In genomic region chr3:188830955-188831354, GRCh38 we compare ENCODE assay signal across 11 cellular contexts.
A peak's percentile ranks its signal among the peaks of the same experiment; 100 is the strongest.
DNase-seq lines count a peak whose midpoint lies in the region; ATAC-seq, FAIRE-seq and TF ChIP-seq lines count a peak whose summit lies in the region.
"Had no signal": no experiment of that assay in that cellular context is flagged by ENCODE, and none has a peak within 500 bp of the region (broad histone marks: within the 10 kb centered on the region; RNA-seq: fewer than 3 reads in every experiment).

No MANE protein-coding gene starts in this region.

- H4K20me1 ChIP-seq in DND-41 (ENCODE audit: insufficient read depth, low read length) (no peaks in the 10 kb centered on the region), keratinocyte (ENCODE audit: control insufficient read depth, extremely low read depth, insufficient read depth, low read length) (no peaks in the 10 kb centered on the region)

- H2AFZ ChIP-seq in DND-41 (ENCODE audit: low read depth, low read length): no peak overlapping the region
- H2AFZ ChIP-seq in keratinocyte (ENCODE audit: control insufficient read depth, low read length): no peak overlapping the region

- H3K4me3 ChIP-seq in DND-41 (ENCODE audit: low read depth in 1 of 2, low read length in 2 of 2) (no peak overlapping the region), HL-60 (replicated peaks; ENCODE audit: insufficient read depth, low read length) (no peak overlapping the region), keratinocyte (ENCODE audit: control insufficient read depth in 2 of 3, extremely low read depth in 1 of 3, insufficient read depth in 2 of 3, low read depth in 1 of 3, low read length in 3 of 3) (no peak overlapping the region)
- H3K4me3 ChIP-seq: colonic mucosa had no signal

- no peak overlapping the region for H3K9ac ChIP-seq in DND-41 (ENCODE audit: low read depth, low read length)
- H3K9ac ChIP-seq in keratinocyte (ENCODE audit: control insufficient read depth, extremely low read depth, insufficient read depth, low read length): no peak overlapping the region

- ATAC-seq in DND-41 (ENCODE audit: insufficient read depth, low read depth) (no peak), HG02852 (IDR thresholded peaks at IDR 0.05; ENCODE audit: unreplicated experiment) (no peak)

- in situ Hi-C loops in SK-MEL-5 (cut with HindIII; ENCODE audit: low pct_unique_long_range_greater_than_20kb, low sequenced_read_pairs): no loop called here

- H3K27me3 ChIP-seq in DND-41 (ENCODE audit: insufficient read depth, low read length, poor library complexity): no peaks in the 10 kb centered on the region
- H3K27me3 ChIP-seq in HL-60 (ENCODE audit: insufficient read depth, poor library complexity, severe bottlenecking): no peaks in the 10 kb centered on the region
- no peaks in the 10 kb centered on the region for H3K27me3 ChIP-seq in keratinocyte (ENCODE audit: control insufficient read depth, extremely low read depth, insufficient read depth, low read length)
- H3K27me3 ChIP-seq: colonic mucosa had no signal

- no peak overlapping the region for H3K4me2 ChIP-seq in DND-41 (ENCODE audit: insufficient read depth, low read length)
- H3K4me2 ChIP-seq in keratinocyte (ENCODE audit: control insufficient read depth, extremely low read depth, insufficient read depth, low read depth, low read length): no peak overlapping the region

- dilution Hi-C loops in keratinocyte (cut with MboI; ENCODE audit: extremely low pct_ligation_motif_present, low sequenced_read_pairs): no loop called here

- no peaks in the 10 kb centered on the region for H3K36me3 ChIP-seq in DND-41 (ENCODE audit: insufficient read depth, low read length)
- no peaks in the 10 kb centered on the region for H3K36me3 ChIP-seq in keratinocyte (ENCODE audit: control insufficient read depth in 2 of 2, extremely low read depth in 1 of 2, insufficient read depth in 2 of 2, low read length in 2 of 2)
- H3K36me3 ChIP-seq: colonic mucosa had no signal

- H3K9me3 ChIP-seq in DND-41 (ENCODE audit: insufficient read depth, low read length, severe bottlenecking): no peaks in the 10 kb centered on the region
- H3K9me3 ChIP-seq in keratinocyte (ENCODE audit: control insufficient read depth, low read depth, low read length): no peaks in the 10 kb centered on the region
- H3K9me3 ChIP-seq: colonic mucosa had no signal

- no peaks in the 10 kb centered on the region for H3K9me1 ChIP-seq in keratinocyte (ENCODE audit: control insufficient read depth, extremely low read depth, insufficient read depth, low read length)

- FAIRE-seq in keratinocyte (lab: Jason Lieb, UNC): no peak

- peak; percentile 34 for TF ChIP-seq CTCF in DND-41 (IDR thresholded peaks at IDR 0.05; ENCODE audit: borderline replicate concordance, extremely low read depth, low read length, poor library complexity, severe bottlenecking)
- TF ChIP-seq CTCF in HL-60 (IDR thresholded peaks at IDR 0.05; ENCODE audit: insufficient read depth, low read length): peak; percentile 3
- peak; percentile 31 to 41 (median 38) for TF ChIP-seq CTCF in keratinocyte (optimal IDR thresholded peaks at IDR 0.05 in 1 of 3, IDR thresholded peaks at IDR 0.05 in 1 of 3, conservative IDR thresholded peaks at IDR 0.05 in 1 of 3; ENCODE audit: extremely low read depth in 1 of 3, insufficient read depth in 2 of 3, low read length in 3 of 3)

- H3K27ac ChIP-seq in DND-41 (ENCODE audit: low read length) (no peak overlapping the region), HL-60 (replicated peaks) (no peak overlapping the region), keratinocyte (ENCODE audit: control insufficient read depth, insufficient read depth, low read length) (no peak overlapping the region)
- H3K27ac ChIP-seq: colonic mucosa had no signal

- H3K4me1 ChIP-seq in DND-41 (ENCODE audit: insufficient read depth, low read length) (peaks cover 35% of the 10 kb centered on the region), keratinocyte (ENCODE audit: control insufficient read depth, extremely low read depth, insufficient read depth, low read length) (peaks cover 28% of the 10 kb centered on the region)
- H3K4me1 ChIP-seq: colonic mucosa had no signal

- no peaks in the 10 kb centered on the region for H3K79me2 ChIP-seq in DND-41 (ENCODE audit: insufficient read depth, low read length)
- H3K79me2 ChIP-seq in keratinocyte (ENCODE audit: control insufficient read depth, insufficient read depth, low read length): no peaks in the 10 kb centered on the region

- DNase-seq in DND-41 (no peak), HL-60 (ENCODE audit: low read depth in 1 of 2, low spot score in 1 of 2) (peak in 1 of 2 experiments; percentile 32), SK-MEL-5 (ENCODE audit: low read depth, low spot score) (peak; percentile 56), keratinocyte (ENCODE audit: low read depth, low spot score) (no peak), NCI-H1092 (lab: John Stamatoyannopoulos, UW) (no peak), NCI-H2029 (lab: John Stamatoyannopoulos, UW) (no peak)
- DNase-seq in activated effector memory CD4-positive, alpha-beta T cell treated with anti-CD3 and anti-CD28 coated beads, Interleukin-2, amount 50 U/mL, for 16 hours: no peak
- DNase-seq: activated CD8-positive, alpha-beta memory T cell treated with anti-CD3 and anti-CD28 coated beads, Interleukin-2, amount 50 U/mL, for 48 hours; colonic mucosa; immature natural killer cell had no signal
